2 cellular contexts compared by ENCODE assay signal in the genomic region with DNA sequence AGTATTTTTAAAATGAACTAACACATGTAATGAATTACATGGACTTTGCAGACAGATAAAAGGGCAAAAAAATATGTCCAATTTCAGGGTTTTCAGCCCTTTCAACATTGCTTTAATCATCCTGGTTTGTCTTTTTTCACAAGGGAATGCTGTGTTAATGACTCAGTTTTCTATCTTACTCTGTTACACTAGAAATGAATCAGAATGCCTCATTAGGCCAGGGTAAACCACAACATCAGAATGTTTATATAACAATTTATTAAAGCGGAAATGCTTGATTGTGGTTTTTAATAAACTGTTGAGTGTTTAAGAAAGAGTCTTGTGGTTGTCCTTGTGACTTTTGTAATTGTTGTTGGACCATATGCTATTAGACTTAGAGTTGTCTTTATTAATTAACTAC.
TF ChIP-seq lines count a peak whose summit lies in the region.

No MANE protein-coding gene starts in this region.

TF ChIP-seq in SK-N-SH, 30 proteins besides CTCF, POLR2A, EP300 and RAD21 (continued from another document and continues in another):
- TF ChIP-seq, protein P1, sequence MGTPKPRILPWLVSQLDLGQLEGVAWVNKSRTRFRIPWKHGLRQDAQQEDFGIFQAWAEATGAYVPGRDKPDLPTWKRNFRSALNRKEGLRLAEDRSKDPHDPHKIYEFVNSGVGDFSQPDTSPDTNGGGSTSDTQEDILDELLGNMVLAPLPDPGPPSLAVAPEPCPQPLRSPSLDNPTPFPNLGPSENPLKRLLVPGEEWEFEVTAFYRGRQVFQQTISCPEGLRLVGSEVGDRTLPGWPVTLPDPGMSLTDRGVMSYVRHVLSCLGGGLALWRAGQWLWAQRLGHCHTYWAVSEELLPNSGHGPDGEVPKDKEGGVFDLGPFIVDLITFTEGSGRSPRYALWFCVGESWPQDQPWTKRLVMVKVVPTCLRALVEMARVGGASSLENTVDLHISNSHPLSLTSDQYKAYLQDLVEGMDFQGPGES (IDR thresholded peaks at IDR 0.05; ENCODE audit: low read depth, low read length), result no peak
- TF ChIP-seq GATA2 (CRISPR knock-in tag; IDR thresholded peaks at IDR 0.05), result no peak
- TF ChIP-seq SIN3A (IDR thresholded peaks at IDR 0.05; ENCODE audit: borderline replicate concordance, low read depth, low read length), result no peak
- no peak for TF ChIP-seq TEAD4 (IDR thresholded peaks at IDR 0.05; ENCODE audit: borderline replicate concordance, insufficient read depth)
- TF ChIP-seq, protein P2, sequence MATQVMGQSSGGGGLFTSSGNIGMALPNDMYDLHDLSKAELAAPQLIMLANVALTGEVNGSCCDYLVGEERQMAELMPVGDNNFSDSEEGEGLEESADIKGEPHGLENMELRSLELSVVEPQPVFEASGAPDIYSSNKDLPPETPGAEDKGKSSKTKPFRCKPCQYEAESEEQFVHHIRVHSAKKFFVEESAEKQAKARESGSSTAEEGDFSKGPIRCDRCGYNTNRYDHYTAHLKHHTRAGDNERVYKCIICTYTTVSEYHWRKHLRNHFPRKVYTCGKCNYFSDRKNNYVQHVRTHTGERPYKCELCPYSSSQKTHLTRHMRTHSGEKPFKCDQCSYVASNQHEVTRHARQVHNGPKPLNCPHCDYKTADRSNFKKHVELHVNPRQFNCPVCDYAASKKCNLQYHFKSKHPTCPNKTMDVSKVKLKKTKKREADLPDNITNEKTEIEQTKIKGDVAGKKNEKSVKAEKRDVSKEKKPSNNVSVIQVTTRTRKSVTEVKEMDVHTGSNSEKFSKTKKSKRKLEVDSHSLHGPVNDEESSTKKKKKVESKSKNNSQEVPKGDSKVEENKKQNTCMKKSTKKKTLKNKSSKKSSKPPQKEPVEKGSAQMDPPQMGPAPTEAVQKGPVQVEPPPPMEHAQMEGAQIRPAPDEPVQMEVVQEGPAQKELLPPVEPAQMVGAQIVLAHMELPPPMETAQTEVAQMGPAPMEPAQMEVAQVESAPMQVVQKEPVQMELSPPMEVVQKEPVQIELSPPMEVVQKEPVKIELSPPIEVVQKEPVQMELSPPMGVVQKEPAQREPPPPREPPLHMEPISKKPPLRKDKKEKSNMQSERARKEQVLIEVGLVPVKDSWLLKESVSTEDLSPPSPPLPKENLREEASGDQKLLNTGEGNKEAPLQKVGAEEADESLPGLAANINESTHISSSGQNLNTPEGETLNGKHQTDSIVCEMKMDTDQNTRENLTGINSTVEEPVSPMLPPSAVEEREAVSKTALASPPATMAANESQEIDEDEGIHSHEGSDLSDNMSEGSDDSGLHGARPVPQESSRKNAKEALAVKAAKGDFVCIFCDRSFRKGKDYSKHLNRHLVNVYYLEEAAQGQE (IDR thresholded peaks at IDR 0.05; ENCODE audit: low read depth, low read length), result no peak
- no peak for TF ChIP-seq MEF2A (IDR thresholded peaks at IDR 0.05; ENCODE audit: borderline replicate concordance, low read depth)
- no peak for TF ChIP-seq RCOR1 (IDR thresholded peaks at IDR 0.05; ENCODE audit: low read length)
- TF ChIP-seq CHD2 (IDR thresholded peaks at IDR 0.05; ENCODE audit: low read length, partially characterized antibody), result no peak
- no peak for TF ChIP-seq EZH2phosphoT487 (IDR thresholded peaks at IDR 0.05; ENCODE audit: borderline replicate concordance, low read depth)
- TF ChIP-seq RXRA (IDR thresholded peaks at IDR 0.05; ENCODE audit: borderline replicate concordance, low read depth), result no peak
- TF ChIP-seq, protein P3, sequence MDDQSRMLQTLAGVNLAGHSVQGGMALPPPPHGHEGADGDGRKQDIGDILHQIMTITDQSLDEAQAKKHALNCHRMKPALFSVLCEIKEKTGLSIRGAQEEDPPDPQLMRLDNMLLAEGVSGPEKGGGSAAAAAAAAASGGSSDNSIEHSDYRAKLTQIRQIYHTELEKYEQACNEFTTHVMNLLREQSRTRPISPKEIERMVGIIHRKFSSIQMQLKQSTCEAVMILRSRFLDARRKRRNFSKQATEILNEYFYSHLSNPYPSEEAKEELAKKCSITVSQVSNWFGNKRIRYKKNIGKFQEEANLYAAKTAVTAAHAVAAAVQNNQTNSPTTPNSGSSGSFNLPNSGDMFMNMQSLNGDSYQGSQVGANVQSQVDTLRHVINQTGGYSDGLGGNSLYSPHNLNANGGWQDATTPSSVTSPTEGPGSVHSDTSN (IDR thresholded peaks at IDR 0.05), result peak; percentile 62
- peak; percentile 28; the same call in 1 of the 2 replicates for TF ChIP-seq JUND (IDR thresholded peaks at IDR 0.05)
- TF ChIP-seq FOSL2 (IDR thresholded peaks at IDR 0.05; ENCODE audit: borderline replicate concordance, low read depth), result peak; percentile 36; the same call in 1 of the 2 replicates
- TF ChIP-seq, protein P4, sequence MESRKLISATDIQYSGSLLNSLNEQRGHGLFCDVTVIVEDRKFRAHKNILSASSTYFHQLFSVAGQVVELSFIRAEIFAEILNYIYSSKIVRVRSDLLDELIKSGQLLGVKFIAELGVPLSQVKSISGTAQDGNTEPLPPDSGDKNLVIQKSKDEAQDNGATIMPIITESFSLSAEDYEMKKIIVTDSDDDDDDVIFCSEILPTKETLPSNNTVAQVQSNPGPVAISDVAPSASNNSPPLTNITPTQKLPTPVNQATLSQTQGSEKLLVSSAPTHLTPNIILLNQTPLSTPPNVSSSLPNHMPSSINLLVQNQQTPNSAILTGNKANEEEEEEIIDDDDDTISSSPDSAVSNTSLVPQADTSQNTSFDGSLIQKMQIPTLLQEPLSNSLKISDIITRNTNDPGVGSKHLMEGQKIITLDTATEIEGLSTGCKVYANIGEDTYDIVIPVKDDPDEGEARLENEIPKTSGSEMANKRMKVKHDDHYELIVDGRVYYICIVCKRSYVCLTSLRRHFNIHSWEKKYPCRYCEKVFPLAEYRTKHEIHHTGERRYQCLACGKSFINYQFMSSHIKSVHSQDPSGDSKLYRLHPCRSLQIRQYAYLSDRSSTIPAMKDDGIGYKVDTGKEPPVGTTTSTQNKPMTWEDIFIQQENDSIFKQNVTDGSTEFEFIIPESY (IDR thresholded peaks at IDR 0.05; ENCODE audit: borderline replicate concordance, low read depth), result no peak
- TF ChIP-seq, protein P5, sequence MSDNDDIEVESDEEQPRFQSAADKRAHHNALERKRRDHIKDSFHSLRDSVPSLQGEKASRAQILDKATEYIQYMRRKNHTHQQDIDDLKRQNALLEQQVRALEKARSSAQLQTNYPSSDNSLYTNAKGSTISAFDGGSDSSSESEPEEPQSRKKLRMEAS (IDR thresholded peaks at IDR 0.05; ENCODE audit: low read depth), result no peak
- peak; percentile 39; the same call in 1 of the 2 replicates for TF ChIP-seq TCF12 (IDR thresholded peaks at IDR 0.05)
- no peak for TF ChIP-seq POLR2AphosphoS5 (IDR thresholded peaks at IDR 0.05; ENCODE audit: low read depth, low read length)
- TF ChIP-seq, protein P6, sequence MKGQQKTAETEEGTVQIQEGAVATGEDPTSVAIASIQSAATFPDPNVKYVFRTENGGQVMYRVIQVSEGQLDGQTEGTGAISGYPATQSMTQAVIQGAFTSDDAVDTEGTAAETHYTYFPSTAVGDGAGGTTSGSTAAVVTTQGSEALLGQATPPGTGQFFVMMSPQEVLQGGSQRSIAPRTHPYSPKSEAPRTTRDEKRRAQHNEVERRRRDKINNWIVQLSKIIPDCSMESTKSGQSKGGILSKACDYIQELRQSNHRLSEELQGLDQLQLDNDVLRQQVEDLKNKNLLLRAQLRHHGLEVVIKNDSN (IDR thresholded peaks at IDR 0.05; ENCODE audit: borderline replicate concordance, low read depth), result no peak
- TF ChIP-seq NFIC (IDR thresholded peaks at IDR 0.05; ENCODE audit: borderline replicate concordance), result no peak

TF ChIP-seq in endothelial cell of umbilical vein, 7 proteins besides CTCF, POLR2A, EP300 and RAD21 (continued from another document):
- TF ChIP-seq GATA2 (IDR thresholded peaks at IDR 0.05; ENCODE audit: insufficient read depth, insufficient read length, low read depth, low read length), result no peak
- no peak for TF ChIP-seq JUN (IDR thresholded peaks at IDR 0.05; ENCODE audit: borderline replicate concordance, insufficient read depth, insufficient read length, low read depth)
- TF ChIP-seq MYC (IDR thresholded peaks at IDR 0.05; ENCODE audit: low read depth, low read length), result no peak
